In genomic region chrX:15737957-15738685, GRCh38 we compare ENCODE assay signal across 8 cellular contexts. TPM values are rescaled to one million over a fixed set of nuclear protein-coding genes. Genes with fewer than 3 reads are reported as not detected.
DNase-seq lines count a peak whose midpoint lies in the region; ATAC-seq and TF ChIP-seq lines count a peak whose summit lies in the region.

TSS of gene CA5B (plus strand) at chrX:15738270. CDS start at chrX:15750024, 11,754 bp downstream.

- no peak for TF ChIP-seq POLR2A in suprapubic skin (IDR thresholded peaks at IDR 0.05)

- TF ChIP-seq CTCF in C4-2B (conservative IDR thresholded peaks at IDR 0.05) (no peak), RWPE1 (conservative IDR thresholded peaks at IDR 0.05; ENCODE audit: low read depth) (no peak), osteoblast (IDR thresholded peaks at IDR 0.05; ENCODE audit: extremely low read depth, low read depth, low read length) (no peak), suprapubic skin (IDR thresholded peaks at IDR 0.05) (no peak)

- no peak within 1 kb of the TSS for H3K27ac Mint-ChIP-seq in activated naive CD4-positive, alpha-beta T cell treated with anti-CD3 and anti-CD28 coated beads for 36 hours

- H3K79me2 ChIP-seq in osteoblast (ENCODE audit: insufficient read depth, low read length), result no peaks in the 10 kb centered on the region

- DNase-seq in HK-2 (ENCODE audit: unreplicated experiment) (peak; percentile 97), RWPE1 (ENCODE audit: low spot score) (peak; percentile 89), germinal center (ENCODE audit: low spot score) (peak; percentile 92), osteoblast (ENCODE audit: insufficient read length, low spot score, missing footprints) (peak; percentile 88), suprapubic skin (ENCODE audit: low spot score in 2 of 2) (peak; percentile 94 to 97)
- DNase-seq in activated naive CD4-positive, alpha-beta T cell treated with anti-CD3 and anti-CD28 coated beads for 36 hours, result peak; percentile 96

- peak within 1 kb of the TSS; percentile 76 for H3K4me2 ChIP-seq in osteoblast (ENCODE audit: insufficient read depth, low read length)

- no peaks in the 10 kb centered on the region for H3K27me3 Mint-ChIP-seq in activated naive CD4-positive, alpha-beta T cell treated with anti-CD3 and anti-CD28 coated beads for 36 hours (ENCODE audit: low read depth)

- intact Hi-C loops in activated naive CD4-positive, alpha-beta T cell treated with anti-CD3 and anti-CD28 coated beads for 36 hours (cut with micrococcal nuclease), result loop anchor here (1.0 to 5.0 kb wide), 5 partner anchors 12 to 401 kb away; partner anchors contain the start of genes AP1S2, PIGA and ZRSR2

- CTCF ChIA-PET in RWPE1 (lab: Yijun Ruan, JAX), result interaction anchor here (0.5 kb wide), 1 partner anchor 29 kb away, joined by 3 read pairs; no protein-coding TSS in a partner anchor
- CTCF ChIA-PET in activated naive CD4-positive, alpha-beta T cell treated with anti-CD3 and anti-CD28 coated beads for 36 hours (lab: Charles Lee), result interaction anchor here (1.2 to 1.4 kb wide), 2 partner anchors 10 to 14 kb away, joined by 3 to 7 read pairs; no protein-coding TSS in a partner anchor

- H2AFZ ChIP-seq in osteoblast (ENCODE audit: low read length), result peak within 1 kb of the TSS; percentile 46

- H3K4me3 ChIP-seq in osteoblast (ENCODE audit: insufficient read depth, low read length) (peak within 1 kb of the TSS; percentile 75), suprapubic skin (peak within 1 kb of the TSS; percentile 55)

- H3K4me1 ChIP-seq in osteoblast (ENCODE audit: insufficient read depth, low read length) (peaks cover 7% of the 10 kb centered on the region), suprapubic skin (peaks cover 14% of the 10 kb centered on the region)

- H3K9me3 ChIP-seq in osteoblast (ENCODE audit: low read depth, low read length) (no peaks in the 10 kb centered on the region), suprapubic skin (no peaks in the 10 kb centered on the region)

- POLR2A ChIA-PET in RWPE1 (lab: Yijun Ruan, JAX; ENCODE audit: low non-redundant PET), result interaction anchor here (0.6 kb wide), 1 partner anchor 88 kb away, joined by 3 read pairs; no protein-coding TSS in a partner anchor

- peaks cover 3% of the 10 kb centered on the region for H3K36me3 Mint-ChIP-seq in activated naive CD4-positive, alpha-beta T cell treated with anti-CD3 and anti-CD28 coated beads for 36 hours (ENCODE audit: low read depth)

- H3K27me3 ChIP-seq in osteoblast (ENCODE audit: insufficient read depth, low read length) (no peaks in the 10 kb centered on the region), suprapubic skin (no peaks in the 10 kb centered on the region)

- H3K27ac ChIP-seq in C4-2B (peak within 1 kb of the TSS; percentile 35; the same call in 1 of the 2 replicates), RWPE1 (peak within 1 kb of the TSS; percentile 53), osteoblast (ENCODE audit: low read depth, low read length) (no peak within 1 kb of the TSS), suprapubic skin (no peak within 1 kb of the TSS)

- WGBS in suprapubic skin, result 7% methylated on average over 25 of the region's 50 CpGs

- H4K20me1 ChIP-seq in osteoblast (ENCODE audit: insufficient read depth, low read length), result peaks cover 4% of the 10 kb centered on the region

- no peaks in the 10 kb centered on the region for H3K9me3 Mint-ChIP-seq in activated naive CD4-positive, alpha-beta T cell treated with anti-CD3 and anti-CD28 coated beads for 36 hours

- H3K4me3 Mint-ChIP-seq in activated naive CD4-positive, alpha-beta T cell treated with anti-CD3 and anti-CD28 coated beads for 36 hours, result peak within 1 kb of the TSS; percentile 83

- no peaks in the 10 kb centered on the region for H3K36me3 ChIP-seq in osteoblast (ENCODE audit: insufficient read depth, low read length)
- H3K36me3 ChIP-seq in suprapubic skin, result no peaks in the 10 kb centered on the region

- ATAC-seq in GM19467 (IDR thresholded peaks at IDR 0.05; ENCODE audit: unreplicated experiment), result peak; percentile 89

- peaks cover 37% of the 10 kb centered on the region for H3K4me1 Mint-ChIP-seq in activated naive CD4-positive, alpha-beta T cell treated with anti-CD3 and anti-CD28 coated beads for 36 hours (ENCODE audit: low read depth)

- TF ChIP-seq EP300 in suprapubic skin (IDR thresholded peaks at IDR 0.05), result no peak

RNA-seq across cellular contexts. Expression of gene CA5B, which starts in this region (rescaled TPM):
- 1 to 10 TPM; 7.0 to 9.5 TPM for total RNA-seq in activated naive CD4-positive, alpha-beta T cell treated with anti-CD3 and anti-CD28 coated beads for 36 hours
- total RNA-seq in osteoblast (6.9 and 10.0 TPM in 2 replicates), suprapubic skin (10 to 100 TPM in 1 of 4 donors, 1 to 10 TPM in 3; 6.8 to 32.3 (median 7.9) TPM)

Comparison
In these comparisons a context has a peak if more than half of its experiments do, and no peak if none do; other contexts are left out.
1. H3K27ac ChIP-seq: peak in C4-2B (single experiment) and RWPE1 (single experiment); none in osteoblast (single experiment) and suprapubic skin (single experiment).
2. Peak in every context shown above with its lines, with median percentiles within 50 percentile points of each other: DNase-seq.